22 cellular contexts compared by ENCODE assay signal in the genomic region with DNA sequence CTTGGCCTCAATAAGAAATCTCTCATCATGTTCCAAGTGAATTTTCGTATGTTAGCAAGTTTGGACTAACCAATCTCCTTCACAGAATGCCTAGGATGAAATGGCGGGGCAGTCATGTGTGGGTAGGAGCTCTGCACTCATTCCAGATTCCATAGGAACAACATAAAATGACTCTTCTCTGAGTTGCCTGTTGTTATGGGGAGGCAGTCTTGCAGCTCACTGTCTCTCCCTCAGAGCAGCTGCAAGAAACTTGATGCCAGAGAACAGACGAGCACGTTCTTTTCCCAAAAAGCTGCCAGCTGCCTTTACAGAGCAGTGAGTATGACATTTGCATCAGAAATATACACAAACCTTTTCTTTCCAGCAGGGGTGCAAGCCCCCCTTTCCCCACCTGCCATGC. TPM values are rescaled to one million over a fixed set of nuclear protein-coding genes. Genes with fewer than 3 reads are reported as not detected.
DNase-seq lines count a peak whose midpoint lies in the region; ATAC-seq and TF ChIP-seq lines count a peak whose summit lies in the region.
"Had no signal": no experiment of that assay in that cellular context is flagged by ENCODE, and none has a peak within 500 bp of the region (broad histone marks: within the 10 kb centered on the region; RNA-seq: fewer than 3 reads in every experiment).

No MANE protein-coding gene starts in this region.

- ATAC-seq in stimulated activated naive CD8-positive, alpha-beta T cell treated with anti-CD3 and anti-CD28 coated beads, Interleukin-15, amount 100 ng/mL, for 72 hours: no peak
- ATAC-seq: activated CD4-positive, CD25-positive, alpha-beta regulatory T cell treated with anti-CD3 and anti-CD28 coated beads, Interleukin-2, amount 50 U/mL, for 24 hours; mucosa of descending colon had no signal

- peaks cover 9% of the 10 kb centered on the region for H3K4me1 ChIP-seq in endodermal cell (ENCODE audit: control insufficient read depth, insufficient read depth, low read length)
- H3K4me1 ChIP-seq: ascending aorta, upper lobe of left lung had no signal

- peak; percentile 38 for DNase-seq in NCI-H2107 treated with DMSO at 0.1 percent for 48 hours (lab: John Stamatoyannopoulos, UW; ENCODE audit: unreplicated experiment)
- no peak for DNase-seq in NCI-H2107 (lab: John Stamatoyannopoulos, UW)
- DNase-seq in LHCN-M2 (ENCODE audit: low read depth): peak; percentile 92
- DNase-seq in endodermal cell: no peak
- DNase-seq in nephron progenitor cell: no peak
- DNase-seq in stimulated activated CD4-positive, alpha-beta T cell treated with anti-CD3 and anti-CD28 coated beads, Interleukin-15, amount 100 ng/mL, for 24 hours: no peak
- no peak for DNase-seq in dermis blood vessel endothelial cell
- DNase-seq in stimulated activated naive CD8-positive, alpha-beta T cell treated with anti-CD3 and anti-CD28 coated beads, Interleukin-15, amount 100 ng/mL, for 72 hours: no peak
- DNase-seq: activated effector memory CD4-positive, alpha-beta T cell treated with anti-CD3 and anti-CD28 coated beads, Interleukin-2, amount 50 U/mL, for 16 hours; DMS79; hippocampal formation; kidney glomerular epithelial cell; mucosa of descending colon; NCI-H1092 treated with DMSO at 0.1 percent for 48 hours; SIG-M5; upper lobe of left lung had no signal

- TF ChIP-seq CTCF in endodermal cell (conservative IDR thresholded peaks at IDR 0.05) (no peak), nephron progenitor cell (IDR thresholded peaks at IDR 0.05) (no peak)

- peaks cover 12% of the 10 kb centered on the region for H3K4me1 Mint-ChIP-seq in endodermal cell
- H3K4me1 Mint-ChIP-seq in nephron progenitor cell: peaks cover 40% of the 10 kb centered on the region
- H3K4me1 Mint-ChIP-seq in stimulated activated naive CD8-positive, alpha-beta T cell treated with anti-CD3 and anti-CD28 coated beads, Interleukin-15, amount 100 ng/mL, for 72 hours: no peaks in the 10 kb centered on the region

- no peak overlapping the region for H3K4me3 Mint-ChIP-seq in endodermal cell
- peak overlapping the region; percentile 23 for H3K4me3 Mint-ChIP-seq in nephron progenitor cell
- H3K4me3 Mint-ChIP-seq in stimulated activated naive CD8-positive, alpha-beta T cell treated with anti-CD3 and anti-CD28 coated beads, Interleukin-15, amount 100 ng/mL, for 72 hours: no peak overlapping the region
- H3K4me3 Mint-ChIP-seq: T-helper 2 cell treated with Interferon-gamma antibody and Interleukin-4, amounts not matched to agents 5 μg/mL and 100 μg/mL, for 36 hours had no signal

- H3K9me3 ChIP-seq in endodermal cell (ENCODE audit: control insufficient read depth, low read length): no peaks in the 10 kb centered on the region
- H3K9me3 ChIP-seq: ascending aorta, mucosa of descending colon, ovary, upper lobe of left lung had no signal

- peak overlapping the region; percentile 29 for H3K27ac ChIP-seq in endodermal cell (ENCODE audit: low read depth, low read length)
- H3K27ac ChIP-seq: 22Rv1, ascending aorta, upper lobe of left lung had no signal

- H3K9ac ChIP-seq in endodermal cell (ENCODE audit: extremely low read depth, low read length, poor library complexity, severe bottlenecking): no peak overlapping the region

- H3K27me3 Mint-ChIP-seq in endodermal cell (ENCODE audit: insufficient read depth) (no peaks in the 10 kb centered on the region), nephron progenitor cell (ENCODE audit: low read depth, poor library complexity) (no peaks in the 10 kb centered on the region)
- no peaks in the 10 kb centered on the region for H3K27me3 Mint-ChIP-seq in stimulated activated naive CD8-positive, alpha-beta T cell treated with anti-CD3 and anti-CD28 coated beads, Interleukin-15, amount 100 ng/mL, for 72 hours

- peaks cover 54% of the 10 kb centered on the region for H3K36me3 ChIP-seq in endodermal cell (ENCODE audit: control insufficient read depth, insufficient read depth, low read length)
- H3K36me3 ChIP-seq: ovary, upper lobe of left lung had no signal

- WGBS in endodermal cell (ENCODE audit: insufficient coverage in 1 of 2, insufficient read length in 1 of 2), 2 experiments: 88 to 90% methylated on average over 3 to 4 of the region's 4 CpGs

- no peaks in the 10 kb centered on the region for H3K27me3 ChIP-seq in endodermal cell (ENCODE audit: control insufficient read depth, insufficient read depth, low read length, poor library complexity, severe bottlenecking)
- H3K27me3 ChIP-seq: ascending aorta, ovary, upper lobe of left lung had no signal

- no peak overlapping the region for H3K4me3 ChIP-seq in endodermal cell (ENCODE audit: low read length)
- H3K4me3 ChIP-seq: ascending aorta, mucosa of descending colon, ovary, skin epidermis, upper lobe of left lung had no signal

- no peak overlapping the region for H3K27ac Mint-ChIP-seq in endodermal cell
- peak overlapping the region; percentile 91 for H3K27ac Mint-ChIP-seq in nephron progenitor cell
- H3K27ac Mint-ChIP-seq in stimulated activated naive CD8-positive, alpha-beta T cell treated with anti-CD3 and anti-CD28 coated beads, Interleukin-15, amount 100 ng/mL, for 72 hours: no peak overlapping the region
- H3K27ac Mint-ChIP-seq: T-helper 2 cell treated with Interferon-gamma antibody and Interleukin-4, amounts not matched to agents 5 μg/mL and 100 μg/mL, for 36 hours had no signal

- H3K9me3 Mint-ChIP-seq in endodermal cell (no peaks in the 10 kb centered on the region), nephron progenitor cell (no peaks in the 10 kb centered on the region)
- no peaks in the 10 kb centered on the region for H3K9me3 Mint-ChIP-seq in stimulated activated naive CD8-positive, alpha-beta T cell treated with anti-CD3 and anti-CD28 coated beads, Interleukin-15, amount 100 ng/mL, for 72 hours
- H3K9me3 Mint-ChIP-seq: T-helper 2 cell treated with Interferon-gamma antibody and Interleukin-4, amounts not matched to agents 5 μg/mL and 100 μg/mL, for 36 hours had no signal

- H3K36me3 Mint-ChIP-seq in endodermal cell (ENCODE audit: low read depth) (peaks cover 61% of the 10 kb centered on the region), nephron progenitor cell (ENCODE audit: low read depth) (peaks cover 82% of the 10 kb centered on the region)

RNA-seq across cellular contexts. Expression of gene SPATA12, which starts 34.1 kb away (rescaled TPM):
- 0.11 and 0.32 TPM in 2 replicates for total RNA-seq in LHCN-M2 (2014; rRNA removed)
- polyA plus RNA-seq in LHCN-M2 (2012): 0.07 TPM
- total RNA-seq in endodermal cell: not detected
- polyA plus RNA-seq in endodermal cell (2013, experiment 1 of 2): not detected
- polyA plus RNA-seq in endodermal cell (2013, experiment 2 of 2): not detected
- total RNA-seq in dermis blood vessel endothelial cell: 0.17 and 0.33 TPM in 2 replicates
- total RNA-seq: ascending aorta had no signal

Comparison
In these comparisons a context has a peak if more than half of its experiments do, and no peak if none do; other contexts are left out.
1. DNase-seq: peak in NCI-H2107 treated with DMSO at 0.1 percent for 48 hours (single experiment) and LHCN-M2 (single experiment); none in NCI-H2107 (single experiment), endodermal cell (single experiment), nephron progenitor cell (single experiment), stimulated activated CD4-positive, alpha-beta T cell treated with anti-CD3 and anti-CD28 coated beads, Interleukin-15, amount 100 ng/mL, for 24 hours (single experiment), dermis blood vessel endothelial cell (single experiment) and stimulated activated naive CD8-positive, alpha-beta T cell treated with anti-CD3 and anti-CD28 coated beads, Interleukin-15, amount 100 ng/mL, for 72 hours (0 of 2).